Comparison of ENCODE assay signal across 1 cellular context in the genomic region with DNA sequence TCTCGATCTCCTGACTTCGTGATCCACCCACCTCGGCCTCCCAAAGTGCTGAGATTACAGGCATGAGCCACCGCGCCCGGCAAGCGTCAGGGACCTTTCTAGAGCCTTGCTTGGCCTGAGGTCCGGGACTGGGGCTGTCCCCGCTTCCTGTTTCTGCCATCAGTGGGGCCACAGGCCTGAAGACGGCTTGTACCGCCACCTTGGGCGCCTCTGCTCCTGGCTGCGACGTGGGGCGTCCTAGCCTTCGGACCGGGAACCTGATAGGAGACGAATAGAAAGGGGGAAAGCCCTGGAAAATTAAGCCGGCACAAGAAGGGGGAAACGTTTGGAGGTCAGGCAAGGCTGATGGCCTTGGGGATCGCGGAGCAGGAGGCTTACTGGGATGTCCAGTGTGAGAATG.
TF ChIP-seq lines count a peak whose summit lies in the region.

No MANE protein-coding gene starts in this region.

TF ChIP-seq in K562, 482 proteins besides CTCF, POLR2A, EP300 and RAD21 (continued from another document):
- TF ChIP-seq ZNF764 (CRISPR knock-in tag; IDR thresholded peaks at IDR 0.05; ENCODE audit: low read depth) (no peak), ZNF146 (CRISPR knock-in tag; IDR thresholded peaks at IDR 0.05; ENCODE audit: unreplicated experiment) (no peak), ZBED1 (IDR thresholded peaks at IDR 0.05) (no peak), SMAD3 (CRISPR knock-in tag; conservative IDR thresholded peaks at IDR 0.05) (no peak), TSC22D4 (tag; IDR thresholded peaks at IDR 0.05) (no peak), MTA1 (IDR thresholded peaks at IDR 0.05; ENCODE audit: borderline replicate concordance) (no peak), XRCC5 (IDR thresholded peaks at IDR 0.05; ENCODE audit: low read depth, low read length) (no peak), RBBP5 (IDR thresholded peaks at IDR 0.05; ENCODE audit: borderline replicate concordance, insufficient read depth, low read length, poor library complexity, severe bottlenecking) (no peak), NR3C1 (CRISPR knock-in tag; IDR thresholded peaks at IDR 0.05) (no peak)
- TF ChIP-seq, protein P1, sequence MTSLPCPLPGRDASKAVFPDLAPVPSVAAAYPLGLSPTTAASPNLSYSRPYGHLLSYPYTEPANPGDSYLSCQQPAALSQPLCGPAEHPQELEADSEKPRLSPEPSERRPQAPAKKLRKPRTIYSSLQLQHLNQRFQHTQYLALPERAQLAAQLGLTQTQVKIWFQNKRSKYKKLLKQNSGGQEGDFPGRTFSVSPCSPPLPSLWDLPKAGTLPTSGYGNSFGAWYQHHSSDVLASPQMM (CRISPR knock-in tag; IDR thresholded peaks at IDR 0.05) = no peak
